Comparison of ENCODE assay signal across 9 cellular contexts in the genomic region with DNA sequence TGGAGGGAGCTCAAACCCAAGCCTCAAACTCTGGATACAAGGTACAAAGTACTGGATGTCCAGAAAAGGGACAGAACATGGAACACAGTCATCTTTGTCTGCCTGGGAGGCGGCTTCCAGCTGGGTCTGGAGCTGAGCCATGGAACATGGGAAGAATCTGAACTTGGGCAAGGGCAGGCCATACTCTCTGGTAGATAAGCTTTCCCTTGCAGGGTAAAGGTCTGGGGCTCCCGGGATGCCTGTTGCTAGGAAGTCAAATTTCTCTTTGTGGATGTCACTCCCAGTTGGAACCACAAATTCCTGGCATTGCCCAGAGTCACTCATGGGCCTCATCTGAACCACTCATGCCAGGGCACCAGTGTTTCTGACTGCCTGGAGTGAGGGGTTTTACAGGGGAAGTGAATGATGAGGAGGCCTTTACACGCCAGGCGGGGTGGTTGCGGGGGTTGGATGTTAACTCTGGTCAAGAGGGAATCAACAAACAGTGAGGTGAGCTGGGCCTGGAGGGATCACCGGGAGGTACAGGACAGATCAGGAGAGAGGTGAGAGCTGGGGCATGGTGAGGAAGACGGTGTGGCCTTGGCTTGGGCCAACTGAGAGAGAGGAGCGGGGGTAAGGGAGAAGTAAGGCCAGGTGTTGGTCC. TPM values are rescaled to one million over a fixed set of nuclear protein-coding genes. Genes with fewer than 3 reads are reported as not detected.
DNase-seq lines count a peak whose midpoint lies in the region; ATAC-seq and TF ChIP-seq lines count a peak whose summit lies in the region.
"Had no signal": no experiment of that assay in that cellular context is flagged by ENCODE, and none has a peak within 500 bp of the region (broad histone marks: within the 10 kb centered on the region; RNA-seq: fewer than 3 reads in every experiment).

No MANE protein-coding gene starts in this region.

- no peaks in the 10 kb centered on the region for H3K9me3 Mint-ChIP-seq in T-helper 2 cell treated with Interferon-gamma antibody and Interleukin-4, amounts not matched to agents 5 μg/mL and 100 μg/mL, for 36 hours

- DNase-seq in HEK293T (ENCODE audit: extremely low spot score) (peak; percentile 3), mammary epithelial cell (peak; percentile 12), superior temporal gyrus (ENCODE audit: extremely low spot score) (peak; percentile 89), cortex of kidney (lab: John Stamatoyannopoulos, UW) (no peak)
- no peak for DNase-seq in T-helper 2 cell treated with Interferon-gamma antibody and Interleukin-4, amounts not matched to agents 5 μg/mL and 100 μg/mL, for 36 hours (ENCODE audit: low spot score)

- 87% methylated on average over 8 of the region's 8 CpGs for WGBS in mammary epithelial cell (ENCODE audit: low coverage, missing lambda C conversion rate)

- ATAC-seq in GM21619 (IDR thresholded peaks at IDR 0.05; ENCODE audit: unreplicated experiment), result no peak
- ATAC-seq in GM21825 (IDR thresholded peaks at IDR 0.05; ENCODE audit: unreplicated experiment), result no peak

- peaks cover 36% of the 10 kb centered on the region for H3K36me3 Mint-ChIP-seq in T-helper 2 cell treated with Interferon-gamma antibody and Interleukin-4, amounts not matched to agents 5 μg/mL and 100 μg/mL, for 36 hours (ENCODE audit: low read depth)

- BruUV-seq in mammary epithelial cell (replicated peaks; lab: Mats Ljungman, UMichigan), result no TSS peak

- no peak overlapping the region for H3K9ac ChIP-seq in mammary epithelial cell (ENCODE audit: insufficient read depth, low read length)

- H3K27ac Mint-ChIP-seq in T-helper 2 cell treated with Interferon-gamma antibody and Interleukin-4, amounts not matched to agents 5 μg/mL and 100 μg/mL, for 36 hours, result no peak overlapping the region

- CTCF ChIA-PET in HEK293T (lab: Yijun Ruan, JAX), result interaction anchor here (1.9 kb wide), 1 partner anchor 14 kb away, joined by 8 read pairs; no protein-coding TSS in a partner anchor
- CTCF ChIA-PET in mammary epithelial cell (lab: Charles Lee; ENCODE audit: low non-redundant PET), result no interaction called here

- no peak for TF ChIP-seq CTCF in mammary epithelial cell (conservative IDR thresholded peaks at IDR 0.05 in 1 of 2, IDR thresholded peaks at IDR 0.05 in 1 of 2; ENCODE audit: extremely low read depth in 1 of 2, insufficient read depth in 1 of 2, low read depth in 1 of 2, low read length in 2 of 2)

- dilution Hi-C loops in mammary epithelial cell (cut with HindIII; ENCODE audit: low sequenced_read_pairs), result loop anchor here (5.0 kb wide), 4 partner anchors 79 to 149 kb away; no protein-coding TSS in a partner anchor

- H3K4me2 ChIP-seq in mammary epithelial cell (ENCODE audit: insufficient read depth, low read depth, low read length), result no peak overlapping the region

- peaks cover 12% of the 10 kb centered on the region for H4K20me1 ChIP-seq in mammary epithelial cell (ENCODE audit: insufficient read depth, low read length)

- H3K27me3 Mint-ChIP-seq in T-helper 2 cell treated with Interferon-gamma antibody and Interleukin-4, amounts not matched to agents 5 μg/mL and 100 μg/mL, for 36 hours (ENCODE audit: low read depth), result no peaks in the 10 kb centered on the region

- H3K27me3 ChIP-seq in mammary epithelial cell (ENCODE audit: insufficient read depth, low read length), result no peaks in the 10 kb centered on the region
- no peaks in the 10 kb centered on the region for H3K27me3 ChIP-seq in layer of hippocampus (ENCODE audit: control insufficient read depth, insufficient read depth, low read length)

- H3K4me3 ChIP-seq in mammary epithelial cell (replicated peaks in 1 of 3; ENCODE audit: insufficient read depth in 1 of 3, low read depth in 2 of 3, low read length in 3 of 3), result no peak overlapping the region

- H3K4me1 ChIP-seq in mammary epithelial cell (ENCODE audit: insufficient read depth, low read length), result peaks cover 12% of the 10 kb centered on the region

- no peak overlapping the region for H3K27ac ChIP-seq in mammary epithelial cell (ENCODE audit: insufficient read depth, low read depth, low read length)
- peak overlapping the region; percentile 96 for H3K27ac ChIP-seq in layer of hippocampus (ENCODE audit: low read depth, low read length)

- H3K79me2 ChIP-seq in mammary epithelial cell (ENCODE audit: insufficient read depth, low read length), result peaks cover 22% of the 10 kb centered on the region

- peaks cover 30% of the 10 kb centered on the region for H3K4me1 Mint-ChIP-seq in T-helper 2 cell treated with Interferon-gamma antibody and Interleukin-4, amounts not matched to agents 5 μg/mL and 100 μg/mL, for 36 hours (ENCODE audit: low read depth)

- H2AFZ ChIP-seq in mammary epithelial cell (ENCODE audit: low read depth, low read length), result no peak overlapping the region

- H3K9me3 ChIP-seq in mammary epithelial cell (replicated peaks; ENCODE audit: insufficient read depth, low read length), result no peaks in the 10 kb centered on the region

- intact Hi-C loops in mammary epithelial cell (cut with micrococcal nuclease), result loop anchor here (5.0 kb wide), 3 partner anchors 64 to 169 kb away; a partner anchor contains a TSS

- no peak overlapping the region for H3K4me3 Mint-ChIP-seq in T-helper 2 cell treated with Interferon-gamma antibody and Interleukin-4, amounts not matched to agents 5 μg/mL and 100 μg/mL, for 36 hours

- H3K36me3 ChIP-seq in mammary epithelial cell (ENCODE audit: insufficient read depth, low read length), result peaks cover 13% of the 10 kb centered on the region

- POLR2A ChIA-PET in HEK293T (lab: Yijun Ruan, JAX), result interaction anchor here (1.0 to 1.4 kb wide), 4 partner anchors 10 to 14 kb away, joined by 3 to 5 read pairs (median 4); no protein-coding TSS in a partner anchor

- in situ Hi-C loops in mammary epithelial cell (cut with MboI; ENCODE audit: low sequenced_read_pairs in 2 of 2), result loop anchor here (5.0 kb wide), 2 partner anchors 86 to 91 kb away; no protein-coding TSS in a partner anchor

TF ChIP-seq in HEK293T, 16 proteins besides CTCF, POLR2A, EP300 and RAD21:
- TF ChIP-seq, protein P1, sequence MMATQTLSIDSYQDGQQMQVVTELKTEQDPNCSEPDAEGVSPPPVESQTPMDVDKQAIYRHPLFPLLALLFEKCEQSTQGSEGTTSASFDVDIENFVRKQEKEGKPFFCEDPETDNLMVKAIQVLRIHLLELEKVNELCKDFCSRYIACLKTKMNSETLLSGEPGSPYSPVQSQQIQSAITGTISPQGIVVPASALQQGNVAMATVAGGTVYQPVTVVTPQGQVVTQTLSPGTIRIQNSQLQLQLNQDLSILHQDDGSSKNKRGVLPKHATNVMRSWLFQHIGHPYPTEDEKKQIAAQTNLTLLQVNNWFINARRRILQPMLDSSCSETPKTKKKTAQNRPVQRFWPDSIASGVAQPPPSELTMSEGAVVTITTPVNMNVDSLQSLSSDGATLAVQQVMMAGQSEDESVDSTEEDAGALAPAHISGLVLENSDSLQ (IDR thresholded peaks at IDR 0.05), result no peak
- TF ChIP-seq FOXM1 (IDR thresholded peaks at IDR 0.05; ENCODE audit: borderline replicate concordance) (no peak), L3MBTL2 (conservative IDR thresholded peaks at IDR 0.05) (no peak), ZNF384 (IDR thresholded peaks at IDR 0.05) (no peak), NFRKB (IDR thresholded peaks at IDR 0.05) (no peak)

RNA-seq across cellular contexts. Expression of a gene that starts 5.7 kb away (rescaled TPM):
- 1,000 to 10,000 TPM; 2,122 to 4,396 TPM for total RNA-seq in mammary epithelial cell
- polyA plus RNA-seq in mammary epithelial cell, result 3,424 TPM
- polyA minus RNA-seq in mammary epithelial cell, result 11,932 TPM

RNA-seq across cellular contexts. Expression of a gene that starts 11.5 kb away (rescaled TPM):
- total RNA-seq in mammary epithelial cell, result under 1 TPM; 0.24 to 0.67 TPM
- polyA plus RNA-seq in mammary epithelial cell, result 0.14 TPM
- polyA minus RNA-seq in mammary epithelial cell, result 0.26 TPM
- total RNA-seq: endothelial cell of umbilical vein had no signal

RNA-seq across cellular contexts. Expression of a gene that starts 44.3 kb away (rescaled TPM):
- total RNA-seq in mammary epithelial cell, result 1 to 10 TPM; 1.4 to 2.3 TPM
- polyA plus RNA-seq in mammary epithelial cell, result 1.00 TPM
- 0.57 TPM for polyA minus RNA-seq in mammary epithelial cell

Comparison
In these comparisons a context has a peak if more than half of its experiments do, and no peak if none do; other contexts are left out.
1. DNase-seq: peak in HEK293T (single experiment), mammary epithelial cell (single experiment) and superior temporal gyrus (single experiment); none in cortex of kidney (single experiment) and T-helper 2 cell treated with Interferon-gamma antibody and Interleukin-4, amounts not matched to agents 5 μg/mL and 100 μg/mL, for 36 hours (single experiment).